Comparison of ENCODE assay signal across 9 cellular contexts in the genomic region with DNA sequence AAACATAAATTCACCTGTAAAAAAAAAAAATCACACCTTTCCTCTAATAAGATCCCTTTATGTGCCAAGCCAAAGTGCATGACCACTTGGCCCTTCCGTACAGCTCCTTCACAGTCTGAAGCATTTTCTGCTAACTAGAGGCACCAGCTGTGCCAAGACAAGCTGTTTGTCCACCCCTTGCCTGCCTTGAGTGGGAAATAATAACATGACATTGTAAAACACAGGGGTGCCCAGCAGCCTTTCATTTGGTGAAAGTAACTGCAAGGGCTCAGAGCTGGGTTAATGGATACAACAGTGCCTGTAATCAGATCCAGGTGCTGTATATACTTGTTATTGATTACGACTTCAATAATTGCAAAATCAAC. TPM values are rescaled to one million over a fixed set of nuclear protein-coding genes. Genes with fewer than 3 reads are reported as not detected.
A peak's percentile ranks its signal among the peaks of the same experiment; 100 is the strongest.
DNase-seq lines count a peak whose midpoint lies in the region; ATAC-seq and TF ChIP-seq lines count a peak whose summit lies in the region.
"Had no signal": no experiment of that assay in that cellular context is flagged by ENCODE, and none has a peak within 500 bp of the region (broad histone marks: within the 10 kb centered on the region; RNA-seq: fewer than 3 reads in every experiment).

No MANE protein-coding gene starts in this region.

- H3K9me3 ChIP-seq in lower lobe of right lung (no peaks in the 10 kb centered on the region), MG63 (no peaks in the 10 kb centered on the region)
- H3K9me3 ChIP-seq: esophagus squamous epithelium, SJCRH30 had no signal

- H3K27me3 ChIP-seq in lower lobe of right lung (ENCODE audit: low read depth), result no peaks in the 10 kb centered on the region
- no peaks in the 10 kb centered on the region for H3K27me3 ChIP-seq in MG63
- H3K27me3 ChIP-seq: esophagus squamous epithelium, SJCRH30 had no signal

- peaks cover 3% of the 10 kb centered on the region for H3K4me1 ChIP-seq in lower lobe of right lung
- H3K4me1 ChIP-seq: esophagus squamous epithelium had no signal

- ATAC-seq in GM18517 (IDR thresholded peaks at IDR 0.05; ENCODE audit: unreplicated experiment), result peak; percentile 43
- peak; percentile 12 for ATAC-seq in GM21423 (IDR thresholded peaks at IDR 0.05; ENCODE audit: unreplicated experiment)
- peak; percentile 4 for ATAC-seq in HG03558 (IDR thresholded peaks at IDR 0.05; ENCODE audit: extremely low read depth, unreplicated experiment)
- peak; percentile 45 to 70 for ATAC-seq in lower lobe of right lung

- H3K36me3 ChIP-seq in lower lobe of right lung (no peaks in the 10 kb centered on the region), MG63 (no peaks in the 10 kb centered on the region)
- H3K36me3 ChIP-seq: esophagus squamous epithelium, SJCRH30 had no signal

- DNase-seq in lower lobe of right lung, result no peak
- DNase-seq in stimulated activated CD4-positive, alpha-beta T cell treated with anti-CD3 and anti-CD28 coated beads, Interleukin-15, amount 100 ng/mL, for 24 hours, result no peak
- no peak for DNase-seq in activated CD4-positive, CD25-positive, alpha-beta regulatory T cell treated with anti-CD3 and anti-CD28 coated beads, Interleukin-2, amount 50 U/mL, for 72 hours
- no peak for DNase-seq in MG63
- DNase-seq: esophagus squamous epithelium, SJCRH30 had no signal

- H3K27ac ChIP-seq in lower lobe of right lung, result no peak overlapping the region
- H3K27ac ChIP-seq: SJCRH30 had no signal

- no peak overlapping the region for H3K4me3 ChIP-seq in lower lobe of right lung
- no peak overlapping the region for H3K4me3 ChIP-seq in MG63
- H3K4me3 ChIP-seq: esophagus squamous epithelium, SJCRH30 had no signal

- intact Hi-C loops in lower lobe of right lung (cut with DNase I), result no loop called here

- TF ChIP-seq CTCF in lower lobe of right lung (IDR thresholded peaks at IDR 0.05), result no peak

RNA-seq across cellular contexts. Expression of a gene that starts 59.2 kb away (rescaled TPM):
- total RNA-seq in lower lobe of right lung, result 13.3 TPM
- total RNA-seq in MG63 (2014; rRNA removed; shearing (Covaris generic); ENCODE audit: low replicate concordance), result 9.2 and 10.3 TPM in 2 replicates

Comparison
In these comparisons a context has a peak if more than half of its experiments do, and no peak if none do; other contexts are left out.
1. ATAC-seq: peak in every context shown above with its lines; median percentile 58 in lower lobe of right lung; 43 in GM18517; 12 in GM21423; 4 in HG03558.